In the genomic region with DNA sequence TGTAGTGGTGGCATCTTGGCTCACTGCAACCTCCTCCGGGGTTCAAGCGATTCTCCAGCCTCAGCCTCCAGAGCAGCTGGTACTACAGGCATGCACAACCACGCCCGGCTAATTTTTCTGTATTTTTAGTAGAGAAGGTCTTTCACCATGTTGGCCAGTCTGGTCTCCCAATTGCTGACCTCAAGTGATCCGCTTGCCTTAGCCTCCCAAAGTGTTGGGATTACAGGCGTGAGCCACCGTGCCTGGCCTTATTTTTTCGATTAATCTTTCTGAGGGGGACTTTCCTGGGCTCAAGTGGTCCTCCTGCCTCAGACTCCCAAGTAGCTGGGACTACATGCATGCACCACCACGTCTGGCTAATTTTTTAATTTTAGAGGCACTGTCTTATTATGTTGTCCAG, we compare ENCODE assay signal across 8 cellular contexts. TPM values are rescaled to one million over a fixed set of nuclear protein-coding genes. Genes with fewer than 3 reads are reported as not detected.
DNase-seq lines count a peak whose midpoint lies in the region; ATAC-seq, FAIRE-seq and TF ChIP-seq lines count a peak whose summit lies in the region.

No MANE protein-coding gene starts in this region.

- DNase-seq in GM12865 (ENCODE audit: low read depth) (no peak), T-cell (no peak), fibroblast of the aortic adventitia (ENCODE audit: low read depth) (no peak), gastrocnemius medialis (no peak), putamen (ENCODE audit: low spot score) (no peak), GDM1 (lab: John Stamatoyannopoulos, UW) (no peak), RCC 7860 (ENCODE audit: low spot score) (no peak)

- TF ChIP-seq POLR2A in gastrocnemius medialis (IDR thresholded peaks at IDR 0.05): no peak

- CTCF ChIA-PET in T-cell (lab: Charles Lee): no interaction called here

- H3K4me3 ChIP-seq in GM12865 (ENCODE audit: low read depth, low read length) (peak overlapping the region; percentile 68), fibroblast of the aortic adventitia (ENCODE audit: low read depth, low read length) (peak overlapping the region; percentile 82), gastrocnemius medialis (peak overlapping the region; percentile 65 to 82 (median 73))

- peak overlapping the region; percentile 86 to 91 for H3K27ac Mint-ChIP-seq in T-cell

- peaks cover 0 to 25% of the 10 kb centered on the region in 2 donors for H3K36me3 ChIP-seq in gastrocnemius medialis

- peak overlapping the region; percentile 89 to 96 (median 96) for H3K4me3 Mint-ChIP-seq in T-cell

- peaks cover 21% of the 10 kb centered on the region for H3K36me3 Mint-ChIP-seq in T-cell

- TF ChIP-seq CTCF in GM12865 (IDR thresholded peaks at IDR 0.05; ENCODE audit: insufficient read depth, low read depth, low read length, missing control alignments) (no peak), fibroblast of the aortic adventitia (IDR thresholded peaks at IDR 0.05; ENCODE audit: insufficient read depth, low read length) (no peak), gastrocnemius medialis (IDR thresholded peaks at IDR 0.05 in 4 of 5, conservative IDR thresholded peaks at IDR 0.05 in 1 of 5) (no peak)

- intact Hi-C loops in gastrocnemius medialis (cut with DNase I; ENCODE audit: low total_unique reads): no loop called here

- peak overlapping the region; percentile 84 to 93 (median 91) for H3K27ac ChIP-seq in gastrocnemius medialis

- in situ Hi-C loops in gastrocnemius medialis (cut with MboI; ENCODE audit: low sequenced_read_pairs in 4 of 4): no loop called here

- no peaks in the 10 kb centered on the region for H3K27me3 ChIP-seq in gastrocnemius medialis

- peak in 1 of 4 experiments; percentile 1 for ATAC-seq in T-cell (replicated peaks in 1 of 4)
- no peak for ATAC-seq in gastrocnemius medialis
- no peak for ATAC-seq in HG03571 (IDR thresholded peaks at IDR 0.05; ENCODE audit: unreplicated experiment)

- no peaks in the 10 kb centered on the region for H3K27me3 Mint-ChIP-seq in T-cell

- no peaks in the 10 kb centered on the region for H3K9me3 ChIP-seq in gastrocnemius medialis

- no peaks in the 10 kb centered on the region for H3K9me3 Mint-ChIP-seq in T-cell

- peaks cover 15 to 16% of the 10 kb centered on the region in 2 donors for H3K4me1 ChIP-seq in gastrocnemius medialis

- FAIRE-seq in RCC 7860 (lab: Jason Lieb, UNC): no peak

- H3K4me1 Mint-ChIP-seq in T-cell: peaks cover 45 to 55% (median 50%) of the 10 kb centered on the region in 3 donors

- POLR2A ChIA-PET in T-cell (lab: Charles Lee): no interaction called here

RNA-seq across cellular contexts. Expression of a gene that starts 5.6 kb away (rescaled TPM):
- 100 to 1,000 TPM; 108 to 145 (median 122) TPM for total RNA-seq in T-cell
- total RNA-seq in fibroblast of the aortic adventitia (ENCODE audit: low replicate concordance): 15.4 and 82.5 TPM in 2 replicates
- total RNA-seq in gastrocnemius medialis: 100 to 1,000 TPM; 177 to 202 (median 185) TPM

RNA-seq across cellular contexts. Expression of a gene that starts 16.3 kb away (rescaled TPM):
- total RNA-seq in T-cell (10 to 100 TPM; 52.7 to 89.2 (median 72.9) TPM), fibroblast of the aortic adventitia (ENCODE audit: low replicate concordance) (0.27 TPM in 1 of 2 replicates, not detected in the other), gastrocnemius medialis (under 1 TPM in 1 of 4 donors, not detected in 3; 0.29 TPM)

Comparison
In these comparisons a context has a peak if more than half of its experiments do, and no peak if none do; other contexts are left out.
1. RNA of a gene that starts 16.3 kb away (total RNA-seq): 52.7 to 89.2 TPM in T-cell; 0.27 TPM in fibroblast of the aortic adventitia and 0.29 TPM in gastrocnemius medialis; every median in the first group is over 10 times any median in the second.
2. Peak in every context shown above with its lines, with median percentiles within 50 percentile points of each other: H3K4me3 ChIP-seq.